Comparison of ENCODE assay signal across 29 cellular contexts in genomic region chr11:58631378-58631777, GRCh38. TPM values are rescaled to one million over a fixed set of nuclear protein-coding genes. Genes with fewer than 3 reads are reported as not detected.
"Had no signal": no experiment of that assay in that cellular context is flagged by ENCODE, and none has a peak within 500 bp of the region (broad histone marks: within the 10 kb centered on the region; RNA-seq: fewer than 3 reads in every experiment).

No MANE protein-coding gene starts in this region.

- DNase-seq: hypothalamus; immature natural killer cell; kidney; left colon; left lung; lower lobe of right lung; mammary epithelial cell; mesenchymal stem cell; natural killer cell; nephron progenitor cell; occipital lobe; retina; right cardiac atrium; stimulated activated CD4-positive, alpha-beta T cell treated with anti-CD3 and anti-CD28 coated beads, Interleukin-12 subunit alpha, Interleukin-12 subunit beta, amount 100 ng/mL, for 4 hours; stimulated activated CD4-positive, alpha-beta T cell treated with anti-CD3 and anti-CD28 coated beads, Interleukin-15, amount 100 ng/mL, for 24 hours; stimulated activated CD4-positive, alpha-beta T cell treated with anti-CD3 and anti-CD28 coated beads, Interleukin-2, amount 100 ng/mL, for 24 hours; stimulated activated CD4-positive, alpha-beta T cell treated with anti-CD3 and anti-CD28 coated beads, Interleukin-4, amount 100 ng/mL, for 1 hour; stimulated activated naive CD4-positive, alpha-beta T cell; stomach; testis; thyroid gland; transverse colon; upper lobe of left lung had no signal

- H3K4me3 Mint-ChIP-seq: immature natural killer cell, natural killer cell, nephron progenitor cell, neural progenitor cell had no signal

- H3K36me3 ChIP-seq: left lung, lower lobe of right lung, neural progenitor cell, prostate gland, thyroid gland, transverse colon, vagina had no signal

- H3K4me1 Mint-ChIP-seq: immature natural killer cell, natural killer cell, nephron progenitor cell had no signal

- H3K9me3 Mint-ChIP-seq: immature natural killer cell, natural killer cell, nephron progenitor cell, neural progenitor cell had no signal

- ATAC-seq: left colon, left lung, lower lobe of right lung, natural killer cell, right cardiac atrium, sciatic nerve had no signal

- H3K27me3 ChIP-seq: left lung, neural progenitor cell, neutrophil, stomach, testis, thyroid gland, transverse colon, upper lobe of left lung, vagina had no signal

- H3K36me3 Mint-ChIP-seq: natural killer cell had no signal

- H3K4me3 ChIP-seq: left lung, lower lobe of right lung, neural progenitor cell, prostate gland, skin epidermis, stomach, testis, thyroid gland, transverse colon, upper lobe of left lung, vagina had no signal

- H3K27ac ChIP-seq: left lung, lower lobe of right lung, neural progenitor cell, neutrophil, prostate gland, skin epidermis, stomach, testis, transverse colon, upper lobe of left lung, vagina had no signal

- H3K9me3 ChIP-seq: left lung, lower lobe of right lung, neutrophil, prostate gland, stomach, testis, thyroid gland, transverse colon, upper lobe of left lung, vagina had no signal

- H3K27ac Mint-ChIP-seq: natural killer cell, nephron progenitor cell, neural progenitor cell had no signal

- H3K4me1 ChIP-seq: prostate gland had no signal

RNA-seq across cellular contexts. Expression of gene CNTF, which starts 8.9 kb away (rescaled TPM):
- total RNA-seq: vagina had no signal
